In genomic region chr7:99740573-99741437, GRCh38 we compare ENCODE assay signal across 20 cellular contexts. TPM values are rescaled to one million over a fixed set of nuclear protein-coding genes. Genes with fewer than 3 reads are reported as not detected.
DNase-seq lines count a peak whose midpoint lies in the region; ATAC-seq lines count a peak whose summit lies in the region.
"Had no signal": no experiment of that assay in that cellular context is flagged by ENCODE, and none has a peak within 500 bp of the region (broad histone marks: within the 10 kb centered on the region; RNA-seq: fewer than 3 reads in every experiment).

No MANE protein-coding gene starts in this region.

- H3K27me3 Mint-ChIP-seq in activated naive CD4-positive, alpha-beta T cell treated with anti-CD3 and anti-CD28 coated beads for 36 hours (ENCODE audit: low read depth), result peaks cover 4% of the 10 kb centered on the region
- H3K27me3 Mint-ChIP-seq: activated naive CD8-positive, alpha-beta T cell had no signal

- H3K4me1 Mint-ChIP-seq in activated naive CD4-positive, alpha-beta T cell treated with anti-CD3 and anti-CD28 coated beads for 36 hours (ENCODE audit: low read depth), result peaks cover 15% of the 10 kb centered on the region
- H3K4me1 Mint-ChIP-seq in stimulated activated effector memory CD8-positive, alpha-beta T cell treated with anti-CD3 and anti-CD28 coated beads, Interleukin-12 subunit alpha, Interleukin-12 subunit beta, amount 100 ng/mL, for 72 hours, result peaks cover 9% of the 10 kb centered on the region

- peaks cover 8% of the 10 kb centered on the region for H3K36me3 Mint-ChIP-seq in activated naive CD4-positive, alpha-beta T cell treated with anti-CD3 and anti-CD28 coated beads for 36 hours (ENCODE audit: low read depth)
- no peaks in the 10 kb centered on the region for H3K36me3 Mint-ChIP-seq in stimulated activated effector memory CD8-positive, alpha-beta T cell treated with anti-CD3 and anti-CD28 coated beads, Interleukin-12 subunit alpha, Interleukin-12 subunit beta, amount 100 ng/mL, for 72 hours

- peak overlapping the region; percentile 22 for H3K27ac Mint-ChIP-seq in activated naive CD4-positive, alpha-beta T cell treated with anti-CD3 and anti-CD28 coated beads for 36 hours
- H3K27ac Mint-ChIP-seq in stimulated activated effector memory CD8-positive, alpha-beta T cell treated with anti-CD3 and anti-CD28 coated beads, Interleukin-12 subunit alpha, Interleukin-12 subunit beta, amount 100 ng/mL, for 72 hours, result no peak overlapping the region
- H3K27ac Mint-ChIP-seq: activated naive CD8-positive, alpha-beta T cell; T-helper 17 cell had no signal

- H3K4me3 ChIP-seq in SJCRH30, result no peak overlapping the region
- H3K4me3 ChIP-seq: left ventricle myocardium inferior had no signal

- intact Hi-C loops in activated naive CD4-positive, alpha-beta T cell treated with anti-CD3 and anti-CD28 coated beads for 36 hours (cut with micrococcal nuclease), result loop anchor here (1.0 to 2.0 kb wide), 3 partner anchors 48 to 104 kb away; no protein-coding TSS in a partner anchor

- no peaks in the 10 kb centered on the region for H3K36me3 ChIP-seq in SJCRH30

- CTCF ChIA-PET in activated naive CD4-positive, alpha-beta T cell treated with anti-CD3 and anti-CD28 coated beads for 36 hours (lab: Charles Lee), result no interaction called here

- H3K9me3 Mint-ChIP-seq in activated naive CD4-positive, alpha-beta T cell treated with anti-CD3 and anti-CD28 coated beads for 36 hours, result peaks cover under 1% of the 10 kb centered on the region
- H3K9me3 Mint-ChIP-seq in stimulated activated effector memory CD8-positive, alpha-beta T cell treated with anti-CD3 and anti-CD28 coated beads, Interleukin-12 subunit alpha, Interleukin-12 subunit beta, amount 100 ng/mL, for 72 hours, result peaks cover 4% of the 10 kb centered on the region

- peak; percentile 75 for ATAC-seq in stimulated activated effector memory CD8-positive, alpha-beta T cell treated with anti-CD3 and anti-CD28 coated beads, Interleukin-12 subunit alpha, Interleukin-12 subunit beta, amount 100 ng/mL, for 72 hours
- ATAC-seq in GM19455 (IDR thresholded peaks at IDR 0.05; ENCODE audit: unreplicated experiment), result no peak
- ATAC-seq: Panc1, T-helper 17 cell had no signal

- H3K4me1 ChIP-seq in SJCRH30, result no peaks in the 10 kb centered on the region; the same call in 1 of the 2 replicates
- H3K4me1 ChIP-seq: left ventricle myocardium inferior had no signal

- H3K4me3 Mint-ChIP-seq in activated naive CD4-positive, alpha-beta T cell treated with anti-CD3 and anti-CD28 coated beads for 36 hours, result no peak overlapping the region
- H3K4me3 Mint-ChIP-seq in stimulated activated effector memory CD8-positive, alpha-beta T cell treated with anti-CD3 and anti-CD28 coated beads, Interleukin-12 subunit alpha, Interleukin-12 subunit beta, amount 100 ng/mL, for 72 hours, result no peak overlapping the region
- H3K4me3 Mint-ChIP-seq: activated naive CD8-positive, alpha-beta T cell; T-helper 17 cell had no signal

- no peak overlapping the region for H3K27ac ChIP-seq in SJCRH30
- H3K27ac ChIP-seq: left ventricle myocardium inferior had no signal

- DNase-seq in activated naive CD4-positive, alpha-beta T cell treated with anti-CD3 and anti-CD28 coated beads for 36 hours, result no peak
- DNase-seq in activated naive CD4-positive, alpha-beta T cell treated with Interleukin-2 at 50 U/mL for 16 hours, result no peak
- DNase-seq in SJCRH30 (peak; percentile 14 to 60), fibroblast of the conjunctiva (ENCODE audit: low read depth) (peak; percentile 1), T-helper 1 cell (no peak), NCI-H2029 treated with DMSO at 0.1 percent for 48 hours (lab: John Stamatoyannopoulos, UW) (no peak)
- no peak for DNase-seq in stimulated activated effector memory CD8-positive, alpha-beta T cell treated with anti-CD3 and anti-CD28 coated beads, Interleukin-12 subunit alpha, Interleukin-12 subunit beta, amount 100 ng/mL, for 72 hours (ENCODE audit: low spot score in 2 of 2)
- DNase-seq: activated CD4-positive, alpha-beta T cell treated with anti-CD3 and anti-CD28 coated beads, Interleukin-2, amount 50 U/mL, for 48 hours; cortex of kidney; DMS79; left ventricle myocardium inferior; NCI-H1092 treated with DMSO at 0.1 percent for 48 hours; nucleus accumbens; T-helper 17 cell had no signal

- H3K9me3 ChIP-seq in SJCRH30 (replicated peaks), result no peaks in the 10 kb centered on the region; the same call in 1 of the 2 replicates

- no peaks in the 10 kb centered on the region for H3K27me3 ChIP-seq in SJCRH30

RNA-seq across cellular contexts. Expression of gene CYP3A7, which starts 5.8 kb away (rescaled TPM):
- total RNA-seq in activated naive CD4-positive, alpha-beta T cell treated with anti-CD3 and anti-CD28 coated beads for 36 hours, result not detected
- total RNA-seq in SJCRH30 (2014; rRNA removed; shearing (Covaris generic)), result 0.12 TPM in 1 of 2 replicates, not detected in the other
- total RNA-seq: glomerular endothelial cell, H1, left ventricle myocardium inferior, NCI-H460, T-helper 17 cell had no signal

RNA-seq across cellular contexts. Expression of gene CYP3A4, which starts 43.2 kb away (rescaled TPM):
- total RNA-seq in activated naive CD4-positive, alpha-beta T cell treated with anti-CD3 and anti-CD28 coated beads for 36 hours, result not detected
- total RNA-seq in SJCRH30 (2014; rRNA removed; shearing (Covaris generic)), result not detected in 2 replicates
- total RNA-seq: glomerular endothelial cell, H1, left ventricle myocardium inferior, NCI-H460, T-helper 17 cell had no signal

Comparison
In these comparisons a context has a peak if more than half of its experiments do, and no peak if none do; other contexts are left out.
1. DNase-seq: peak in SJCRH30 (2 of 2) and fibroblast of the conjunctiva (single experiment); none in activated naive CD4-positive, alpha-beta T cell treated with anti-CD3 and anti-CD28 coated beads for 36 hours (single experiment), activated naive CD4-positive, alpha-beta T cell treated with Interleukin-2 at 50 U/mL for 16 hours (single experiment), stimulated activated effector memory CD8-positive, alpha-beta T cell treated with anti-CD3 and anti-CD28 coated beads, Interleukin-12 subunit alpha, Interleukin-12 subunit beta, amount 100 ng/mL, for 72 hours (0 of 2), T-helper 1 cell (0 of 5) and NCI-H2029 treated with DMSO at 0.1 percent for 48 hours (single experiment).